In genomic region chr3:194622621-194623360, GRCh38 we compare ENCODE assay signal across 23 cellular contexts.
"Had no signal": no experiment of that assay in that cellular context is flagged by ENCODE, and none has a peak within 500 bp of the region (broad histone marks: within the 10 kb centered on the region; RNA-seq: fewer than 3 reads in every experiment).

No MANE protein-coding gene starts in this region.

- H3K4me3 Mint-ChIP-seq: activated B cell treated with CpG ODN at 0.5 μM for 24 hours; activated CD4-positive, alpha-beta T cell treated with anti-CD3 and anti-CD28 coated beads for 36 hours; activated naive CD8-positive, alpha-beta T cell treated with anti-CD3 and anti-CD28 coated beads for 36 hours; naive B cell; T-helper 1 cell treated with Interleukin-12 subunit alpha and Interleukin-12 subunit beta and Interleukin-4 antibody, amounts not matched to agents 30 μg/mL and 1 μg/mL, for 36 hours had no signal

- H3K9me3 Mint-ChIP-seq: activated B cell treated with CpG ODN at 0.5 μM for 24 hours; activated naive CD8-positive, alpha-beta T cell treated with anti-CD3 and anti-CD28 coated beads for 36 hours; naive B cell; T-helper 1 cell treated with Interleukin-12 subunit alpha and Interleukin-12 subunit beta and Interleukin-4 antibody, amounts not matched to agents 30 μg/mL and 1 μg/mL, for 36 hours had no signal

- ATAC-seq: activated CD4-positive, alpha-beta T cell treated with anti-CD3 and anti-CD28 coated beads for 36 hours; heart left ventricle; left cardiac atrium; stimulated activated naive CD8-positive, alpha-beta T cell treated with anti-CD3 and anti-CD28 coated beads, Interleukin-15, Interleukin-2, amounts not matched to agents 100 U/mL and 50 U/mL, for 24 hours had no signal

- H3K36me3 ChIP-seq: breast epithelium had no signal

- H3K4me3 ChIP-seq: breast epithelium, coronary artery, heart left ventricle, sigmoid colon, smooth muscle cell, upper lobe of left lung had no signal

- H3K27ac ChIP-seq: breast epithelium, coronary artery, epithelial cell of prostate, heart left ventricle, neutrophil, parathyroid adenoma, sigmoid colon, upper lobe of left lung had no signal

- H3K36me3 Mint-ChIP-seq: activated naive CD8-positive, alpha-beta T cell treated with anti-CD3 and anti-CD28 coated beads for 36 hours; naive B cell had no signal

- DNase-seq: activated B cell treated with CpG ODN at 0.5 μM for 24 hours; activated CD4-positive, alpha-beta T cell treated with anti-CD3 and anti-CD28 coated beads for 36 hours; activated CD4-positive, alpha-beta T cell treated with anti-CD3 and anti-CD28 coated beads, Interleukin-2, amount 50 U/mL, for 48 hours; activated CD8-positive, alpha-beta memory T cell treated with anti-CD3 and anti-CD28 coated beads, Interleukin-2, amount 50 U/mL, for 48 hours; activated naive CD4-positive, alpha-beta T cell treated with Interleukin-2 at 50 U/mL for 16 hours; activated naive CD8-positive, alpha-beta T cell treated with anti-CD3 and anti-CD28 coated beads for 36 hours; activated T-cell treated with anti-CD3 and anti-CD28 coated beads, Interleukin-2, amount 50 U/mL, for 48 hours; heart left ventricle; left cardiac atrium; mesendoderm; naive B cell; sigmoid colon; stimulated activated CD4-positive, alpha-beta T cell treated with anti-CD3 and anti-CD28 coated beads, Interleukin-2, amount 100 ng/mL, for 48 hours; stimulated activated naive CD8-positive, alpha-beta T cell treated with anti-CD3 and anti-CD28 coated beads, Interleukin-15, Interleukin-2, amounts not matched to agents 100 U/mL and 50 U/mL, for 24 hours; T1000 had no signal

- H2AFZ ChIP-seq: parathyroid adenoma had no signal

- H3K27ac Mint-ChIP-seq: activated B cell treated with CpG ODN at 0.5 μM for 24 hours; activated CD4-positive, alpha-beta T cell treated with anti-CD3 and anti-CD28 coated beads for 36 hours; activated naive CD8-positive, alpha-beta T cell treated with anti-CD3 and anti-CD28 coated beads for 36 hours; T-helper 1 cell treated with Interleukin-12 subunit alpha and Interleukin-12 subunit beta and Interleukin-4 antibody, amounts not matched to agents 30 μg/mL and 1 μg/mL, for 36 hours had no signal

- H3K4me1 ChIP-seq: breast epithelium, heart left ventricle, parathyroid adenoma had no signal

- H3K9me3 ChIP-seq: breast epithelium, heart left ventricle, neutrophil, sigmoid colon, upper lobe of left lung had no signal

- H3K4me1 Mint-ChIP-seq: activated B cell treated with CpG ODN at 0.5 μM for 24 hours; activated CD4-positive, alpha-beta T cell treated with anti-CD3 and anti-CD28 coated beads for 36 hours; activated naive CD8-positive, alpha-beta T cell treated with anti-CD3 and anti-CD28 coated beads for 36 hours had no signal

- H3K27me3 ChIP-seq: breast epithelium, heart left ventricle, neutrophil, sigmoid colon, upper lobe of left lung had no signal

- H3K9ac ChIP-seq: parathyroid adenoma had no signal

- H3K4me2 ChIP-seq: smooth muscle cell had no signal

- H3K27me3 Mint-ChIP-seq: activated B cell treated with CpG ODN at 0.5 μM for 24 hours; activated CD4-positive, alpha-beta T cell treated with anti-CD3 and anti-CD28 coated beads for 36 hours; activated naive CD8-positive, alpha-beta T cell treated with anti-CD3 and anti-CD28 coated beads for 36 hours; naive B cell had no signal
